8 cellular contexts compared by ENCODE assay signal in the genomic region with DNA sequence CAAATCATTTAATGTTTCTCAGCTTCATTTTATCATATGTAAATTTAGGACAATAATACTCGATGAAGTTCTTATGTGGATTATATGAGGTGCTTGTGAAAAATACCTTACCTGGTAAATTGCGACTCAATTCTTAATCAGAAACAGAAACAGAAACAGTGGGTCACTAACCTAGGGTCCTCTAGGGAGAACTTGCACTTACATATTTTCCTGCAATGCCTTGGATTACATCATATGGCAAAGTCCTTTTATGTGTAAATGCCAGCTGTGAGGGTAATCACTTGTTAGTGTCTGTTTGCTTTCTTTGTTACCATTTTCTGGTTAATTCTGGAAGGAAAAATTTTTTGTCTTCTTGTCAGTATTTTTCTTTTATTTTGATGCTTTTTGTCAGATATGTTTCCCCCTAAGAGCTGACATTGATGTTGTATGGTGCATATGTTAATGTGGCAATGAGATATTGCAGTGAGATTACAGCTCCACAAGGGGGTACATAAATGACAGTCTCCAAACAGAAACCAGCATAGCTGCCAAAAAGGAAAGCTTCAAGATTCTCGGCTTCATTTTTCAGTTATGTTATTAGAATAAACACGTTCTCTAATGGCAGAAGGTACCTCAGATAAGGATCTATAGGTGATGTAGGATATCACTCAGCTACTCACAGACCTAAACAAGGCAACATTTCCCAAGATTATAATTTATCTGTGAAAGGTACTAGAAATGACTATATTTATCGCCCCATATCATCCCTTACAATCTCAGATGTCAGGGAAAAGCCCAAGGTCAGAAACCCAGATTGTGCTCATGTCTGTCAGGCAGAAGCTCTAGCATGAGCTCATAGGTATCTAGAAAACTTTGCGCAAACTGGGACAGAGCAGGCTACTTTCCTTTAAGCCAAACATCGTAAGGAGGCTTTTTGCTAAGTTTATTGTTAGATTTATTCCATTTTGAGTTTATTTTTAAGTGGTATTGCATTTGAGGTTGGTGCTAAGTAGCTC.
DNase-seq lines count a peak whose midpoint lies in the region; ATAC-seq and TF ChIP-seq lines count a peak whose summit lies in the region.

No MANE protein-coding gene starts in this region.

- no peak overlapping the region for H3K4me2 ChIP-seq in mesenchymal stem cell (ENCODE audit: low read length, poor library complexity, severe bottlenecking)

- peak; percentile 26 for DNase-seq in HEK293T (ENCODE audit: extremely low spot score)
- peak; percentile 29 for DNase-seq in RKO (ENCODE audit: low spot score)
- DNase-seq in mesenchymal stem cell: peak; percentile 22
- no peak for DNase-seq in activated CD4-positive, alpha-beta memory T cell treated with anti-CD3 and anti-CD28 coated beads for 36 hours
- DNase-seq in midbrain (lab: John Stamatoyannopoulos, UW): no peak
- no peak for DNase-seq in NCI-H1092 (lab: John Stamatoyannopoulos, UW)

- H2BK5ac ChIP-seq in mesenchymal stem cell (ENCODE audit: low read depth, low read length, poor library complexity, severe bottlenecking): no peak overlapping the region

- H3K4me1 Mint-ChIP-seq in activated CD4-positive, alpha-beta memory T cell treated with anti-CD3 and anti-CD28 coated beads for 36 hours (ENCODE audit: low read depth): peaks cover 13% of the 10 kb centered on the region

- H3K18ac ChIP-seq in mesenchymal stem cell (ENCODE audit: low read depth in 1 of 2, low read length in 2 of 2): no peak overlapping the region

- H2BK120ac ChIP-seq in mesenchymal stem cell (ENCODE audit: low read depth, low read length): no peak overlapping the region

- peaks cover 10% of the 10 kb centered on the region for H3K9me3 ChIP-seq in mesenchymal stem cell (ENCODE audit: control insufficient read depth, low read length)

- no peak overlapping the region for H3K4me3 ChIP-seq in mesenchymal stem cell (ENCODE audit: insufficient read depth in 1 of 2, low read depth in 1 of 2, low read length in 2 of 2)

- H3K14ac ChIP-seq in mesenchymal stem cell (ENCODE audit: low read length in 2 of 2): no peak overlapping the region

- H2BK12ac ChIP-seq in mesenchymal stem cell (ENCODE audit: low read length in 2 of 2): no peak overlapping the region

- ATAC-seq in GM18502 (IDR thresholded peaks at IDR 0.05; ENCODE audit: poor library complexity, unreplicated experiment): peak; percentile 73
- no peak for ATAC-seq in HG03457 (IDR thresholded peaks at IDR 0.05; ENCODE audit: unreplicated experiment)

- H3K27ac ChIP-seq in mesenchymal stem cell (ENCODE audit: low read length, poor library complexity, severe bottlenecking): no peak overlapping the region

- no peak overlapping the region for H3K4me3 Mint-ChIP-seq in activated CD4-positive, alpha-beta memory T cell treated with anti-CD3 and anti-CD28 coated beads for 36 hours

- H3K36me3 Mint-ChIP-seq in activated CD4-positive, alpha-beta memory T cell treated with anti-CD3 and anti-CD28 coated beads for 36 hours: no peaks in the 10 kb centered on the region

- 99% methylated on average over 5 of the region's 7 CpGs for WGBS in mesenchymal stem cell

- H3K9me3 Mint-ChIP-seq in activated CD4-positive, alpha-beta memory T cell treated with anti-CD3 and anti-CD28 coated beads for 36 hours: peaks cover 10% of the 10 kb centered on the region

- H3K4ac ChIP-seq in mesenchymal stem cell (ENCODE audit: low read depth in 1 of 2, low read length in 2 of 2): no peak overlapping the region

- CTCF ChIA-PET in HEK293T (lab: Yijun Ruan, JAX): interaction anchor here (1.0 kb wide), 1 partner anchor 9 kb away, joined by 3 read pairs; no protein-coding TSS in a partner anchor
- CTCF ChIA-PET in activated CD4-positive, alpha-beta memory T cell treated with anti-CD3 and anti-CD28 coated beads for 36 hours (lab: Charles Lee): interaction anchor here (0.6 to 2.2 kb wide), 18 partner anchors 10 to 629 kb away, joined by 3 to 25 read pairs (median 3); partner anchors contain the start of gene TNFSF4

- H3K79me1 ChIP-seq in mesenchymal stem cell (replicated peaks; ENCODE audit: low read length, poor library complexity, severe bottlenecking): no peaks in the 10 kb centered on the region

- intact Hi-C loops in activated CD4-positive, alpha-beta memory T cell treated with anti-CD3 and anti-CD28 coated beads for 36 hours (cut with micrococcal nuclease): loop anchor here (1.0 to 2.0 kb wide), 3 partner anchors 34 to 60 kb away; no protein-coding TSS in a partner anchor

- no peak overlapping the region for H3K27ac Mint-ChIP-seq in activated CD4-positive, alpha-beta memory T cell treated with anti-CD3 and anti-CD28 coated beads for 36 hours

- POLR2A ChIA-PET in HEK293T (lab: Yijun Ruan, JAX): no interaction called here
- POLR2A ChIA-PET in activated CD4-positive, alpha-beta memory T cell treated with anti-CD3 and anti-CD28 coated beads for 36 hours (lab: Charles Lee): interaction anchor here (0.7 to 2.0 kb wide), 8 partner anchors 32 to 519 kb away, joined by 3 to 11 read pairs (median 4); no protein-coding TSS in a partner anchor

- no peak overlapping the region for H4K91ac ChIP-seq in mesenchymal stem cell (ENCODE audit: low read length)

- H2AK5ac ChIP-seq in mesenchymal stem cell (ENCODE audit: low read length, severe bottlenecking): no peak overlapping the region

- H3K27me3 Mint-ChIP-seq in activated CD4-positive, alpha-beta memory T cell treated with anti-CD3 and anti-CD28 coated beads for 36 hours: peaks cover 6% of the 10 kb centered on the region

- H3K9ac ChIP-seq in mesenchymal stem cell (ENCODE audit: low read length): no peak overlapping the region

- no peak overlapping the region for H2BK15ac ChIP-seq in mesenchymal stem cell (ENCODE audit: low read depth, poor library complexity, severe bottlenecking)

- H4K8ac ChIP-seq in mesenchymal stem cell (ENCODE audit: low read length): no peak overlapping the region

- H3K36me3 ChIP-seq in mesenchymal stem cell (ENCODE audit: control insufficient read depth in 1 of 2, insufficient read depth in 2 of 2, low read depth in 1 of 2, low read length in 2 of 2): no peaks in the 10 kb centered on the region

- H2AFZ ChIP-seq in mesenchymal stem cell (ENCODE audit: low read depth, low read length): no peak overlapping the region

- no peaks in the 10 kb centered on the region for H3K4me1 ChIP-seq in mesenchymal stem cell (ENCODE audit: control insufficient read depth, insufficient read depth, low read depth, low read length)

- H3K23ac ChIP-seq in mesenchymal stem cell (ENCODE audit: low read length in 2 of 2): no peak overlapping the region

- H3K27me3 ChIP-seq in mesenchymal stem cell (ENCODE audit: control insufficient read depth in 1 of 2, insufficient read depth in 1 of 2, low read length in 2 of 2): no peaks in the 10 kb centered on the region

TF ChIP-seq in HEK293T, 16 proteins besides CTCF, POLR2A, EP300 and RAD21:
- TF ChIP-seq ZNF384 (IDR thresholded peaks at IDR 0.05): no peak

Comparison
In these comparisons a context has a peak if more than half of its experiments do, and no peak if none do; other contexts are left out.
1. DNase-seq: peak in HEK293T (single experiment), RKO (single experiment) and mesenchymal stem cell (single experiment); none in activated CD4-positive, alpha-beta memory T cell treated with anti-CD3 and anti-CD28 coated beads for 36 hours (single experiment), midbrain (single experiment) and NCI-H1092 (single experiment).